12 cellular contexts compared by ENCODE assay signal in the genomic region with DNA sequence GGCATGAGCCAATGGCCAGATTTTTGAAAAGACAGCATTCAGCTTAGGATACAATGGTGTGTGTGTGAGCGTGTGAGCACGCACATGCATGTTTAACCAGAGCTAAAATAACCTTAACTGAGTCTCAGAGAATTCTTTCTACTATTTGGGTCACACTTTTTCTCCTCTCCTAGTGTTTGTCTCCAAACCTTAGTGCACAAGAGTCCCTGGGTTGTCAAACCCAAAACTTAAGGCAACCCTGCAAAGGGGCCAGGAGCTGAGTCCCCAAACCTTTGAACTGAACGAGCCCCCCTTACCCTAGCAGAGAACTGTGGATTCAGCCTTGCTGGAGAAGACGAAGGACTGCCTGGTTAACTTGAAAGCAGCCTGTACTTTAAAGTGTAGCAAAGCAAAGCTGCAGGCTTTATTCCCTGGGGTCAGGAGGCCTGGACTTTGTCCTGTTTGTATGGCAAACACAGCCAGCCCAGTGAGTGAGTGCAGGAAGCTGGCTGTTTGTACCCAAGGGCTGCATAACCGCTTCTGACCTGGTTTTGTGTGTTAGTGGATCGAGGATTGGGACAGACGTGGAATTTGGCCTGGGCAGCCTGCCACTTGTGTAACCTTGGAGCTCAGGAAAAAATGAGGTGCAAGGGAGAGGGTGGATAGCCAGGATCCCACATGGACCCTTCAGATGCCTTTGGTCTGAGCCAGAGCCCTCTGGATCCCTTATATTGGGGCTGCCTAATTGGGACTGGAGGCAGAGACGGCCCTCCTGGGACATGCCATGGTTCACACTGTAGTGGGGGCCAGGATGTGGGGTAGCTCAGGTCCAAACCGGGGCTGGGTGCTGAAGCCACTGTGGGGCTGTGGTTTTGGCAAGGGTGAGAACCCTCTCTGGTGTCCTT. TPM values are rescaled to one million over a fixed set of nuclear protein-coding genes. Genes with fewer than 3 reads are reported as not detected.
DNase-seq lines count a peak whose midpoint lies in the region; ATAC-seq and TF ChIP-seq lines count a peak whose summit lies in the region.
"Had no signal": no experiment of that assay in that cellular context is flagged by ENCODE, and none has a peak within 500 bp of the region (broad histone marks: within the 10 kb centered on the region; RNA-seq: fewer than 3 reads in every experiment).

No MANE protein-coding gene starts in this region.

- no peak for ATAC-seq in T-helper 17 cell
- ATAC-seq in HG03457 (IDR thresholded peaks at IDR 0.05; ENCODE audit: unreplicated experiment), result no peak
- no peak for ATAC-seq in HG03439 (IDR thresholded peaks at IDR 0.05; ENCODE audit: unreplicated experiment)

- peak overlapping the region; percentile 38 for H3K4me3 Mint-ChIP-seq in Caco-2 (ENCODE audit: unreplicated experiment)
- peak overlapping the region; percentile 63 for H3K4me3 Mint-ChIP-seq in progenitor cell of endocrine pancreas (ENCODE audit: low read depth)
- no peak overlapping the region for H3K4me3 Mint-ChIP-seq in T-helper 17 cell

- 47 to 53% (median 52%) methylated on average over 5 to 9 of the region's 9 CpGs for WGBS in adrenal gland, 4 donors

- TSS peak; percentile 84 for BruUV-seq in Caco-2 (replicated peaks; lab: Mats Ljungman, UMichigan)

- H3K36me3 Mint-ChIP-seq in Caco-2 (ENCODE audit: insufficient read depth, unreplicated experiment) (peaks cover 58% of the 10 kb centered on the region), progenitor cell of endocrine pancreas (ENCODE audit: insufficient read depth) (no peaks in the 10 kb centered on the region), T-helper 17 cell (ENCODE audit: low read depth) (peaks cover 3% of the 10 kb centered on the region)

- no peaks in the 10 kb centered on the region for H3K9me3 Mint-ChIP-seq in Caco-2 (ENCODE audit: unreplicated experiment)
- H3K9me3 Mint-ChIP-seq in progenitor cell of endocrine pancreas (ENCODE audit: low read depth), result no peaks in the 10 kb centered on the region

- H3K4me1 ChIP-seq in Caco-2 (peaks cover 45% of the 10 kb centered on the region), adrenal gland (replicated peaks in 1 of 2) (peaks cover 0 to 4% of the 10 kb centered on the region in 2 donors)

- TF ChIP-seq POLR2A in adrenal gland (IDR thresholded peaks at IDR 0.05), result no peak

- CTCF ChIA-PET in Caco-2 (lab: Charles Lee), result interaction anchor here (0.7 to 3.2 kb wide), 7 partner anchors 9 to 226 kb away, joined by 3 to 15 read pairs (median 3); a partner anchor contains a TSS

- 0 out of 2 replicates have a peak, but pooled peaks cover 3% of the 10 kb centered on the region for H3K36me3 ChIP-seq in Caco-2 (ENCODE audit: control insufficient read depth, insufficient read depth, low read length)
- H3K36me3 ChIP-seq in adrenal gland (replicated peaks in 1 of 2), result no peaks in the 10 kb centered on the region
- H3K36me3 ChIP-seq: ovary had no signal

- H3K9me3 ChIP-seq in Caco-2 (no peaks in the 10 kb centered on the region), adrenal gland (replicated peaks in 1 of 3) (no peaks in the 10 kb centered on the region), T-helper 17 cell (ENCODE audit: control insufficient read depth, low read length, poor library complexity, severe bottlenecking) (no peaks in the 10 kb centered on the region)
- H3K9me3 ChIP-seq: ovary had no signal

- peak; percentile 86 to 91 for DNase-seq in Caco-2
- DNase-seq in adrenal gland, result peak in 5 of 7 donors; percentile 27 to 66 (median 51)
- DNase-seq in progenitor cell of endocrine pancreas (ENCODE audit: low spot score, unreplicated experiment), result peak; percentile 44
- no peak for DNase-seq in T-helper 17 cell
- no peak for DNase-seq in stimulated activated CD4-positive, alpha-beta T cell treated with anti-CD3 and anti-CD28 coated beads, Interleukin-2, amount 100 ng/mL, for 24 hours
- DNase-seq: activated CD4-positive, CD25-positive, alpha-beta regulatory T cell treated with anti-CD3 and anti-CD28 coated beads, Interleukin-2, amount 50 U/mL, for 72 hours; NCI-H1105 had no signal

- no peak for TF ChIP-seq CTCF in Caco-2 (IDR thresholded peaks at IDR 0.05; ENCODE audit: insufficient read depth in 1 of 2, low read depth in 1 of 2, low read length in 1 of 2, severe bottlenecking in 1 of 2, unreplicated experiment in 1 of 2)
- TF ChIP-seq CTCF in adrenal gland (IDR thresholded peaks at IDR 0.05), result no peak
- no peak for TF ChIP-seq CTCF in progenitor cell of endocrine pancreas (IDR thresholded peaks at IDR 0.05; ENCODE audit: unreplicated experiment)

- peak overlapping the region; percentile 50 for H3K27ac Mint-ChIP-seq in Caco-2 (ENCODE audit: unreplicated experiment)
- peak overlapping the region; percentile 97 for H3K27ac Mint-ChIP-seq in progenitor cell of endocrine pancreas
- no peak overlapping the region for H3K27ac Mint-ChIP-seq in T-helper 17 cell

- H3K4me1 Mint-ChIP-seq in Caco-2 (ENCODE audit: low read depth, unreplicated experiment) (no peaks in the 10 kb centered on the region), progenitor cell of endocrine pancreas (ENCODE audit: low read depth) (peaks cover 42% of the 10 kb centered on the region), T-helper 17 cell (peaks cover 19% of the 10 kb centered on the region)

- H3K27ac ChIP-seq in adrenal gland, result no peak overlapping the region
- peak overlapping the region; percentile 62 for H3K27ac ChIP-seq in layer of hippocampus (ENCODE audit: low read depth, low read length)
- H3K27ac ChIP-seq: epithelial cell of prostate, ovary had no signal

- POLR2A ChIA-PET in Caco-2 (lab: Charles Lee), result interaction anchor here (0.6 to 2.7 kb wide), 8 partner anchors 9 to 336 kb away, joined by 3 to 15 read pairs (median 3); a partner anchor contains a TSS

- H3K4me3 ChIP-seq in Caco-2 (ENCODE audit: low read depth, low read length), result peak overlapping the region; percentile 7; the same call in 1 of the 2 replicates
- no peak overlapping the region for H3K4me3 ChIP-seq in adrenal gland
- H3K4me3 ChIP-seq: ovary had no signal

- no peaks in the 10 kb centered on the region for H3K27me3 Mint-ChIP-seq in Caco-2 (ENCODE audit: insufficient read depth, unreplicated experiment)
- H3K27me3 Mint-ChIP-seq in progenitor cell of endocrine pancreas, result peaks cover 4% of the 10 kb centered on the region
- peaks cover 19% of the 10 kb centered on the region for H3K27me3 Mint-ChIP-seq in T-helper 17 cell

- intact Hi-C loops in Caco-2 (cut with micrococcal nuclease; ENCODE audit: unreplicated experiment), result loop anchor here (1.0 kb wide), 4 partner anchors 16 to 226 kb away; no protein-coding TSS in a partner anchor
- intact Hi-C loops in adrenal gland (cut with DNase I), result no loop called here

- H3K27me3 ChIP-seq in Caco-2 (replicated peaks; ENCODE audit: control insufficient read depth, insufficient read depth, low read length) (no peaks in the 10 kb centered on the region), adrenal gland (no peaks in the 10 kb centered on the region), layer of hippocampus (ENCODE audit: control insufficient read depth, insufficient read depth, low read length) (no peaks in the 10 kb centered on the region)
- H3K27me3 ChIP-seq: ovary had no signal

RNA-seq across cellular contexts. Expression of a gene that starts 6.4 kb away (rescaled TPM):
- total RNA-seq in Caco-2 (2022), result 120 and 126 TPM in 2 replicates
- 100 to 1,000 TPM in 2 of 8 donors, 10 to 100 TPM in 6; 50.4 to 153 (median 86.3) TPM for total RNA-seq in adrenal gland
- 100 to 1,000 TPM in 1 of 3 donors, 10 to 100 TPM in 2; 38.9 to 203 (median 68.7) TPM for polyA plus RNA-seq in adrenal gland
- 99.0 and 103 TPM in 2 replicates for total RNA-seq in progenitor cell of endocrine pancreas
- total RNA-seq in T-helper 17 cell, result 10 to 100 TPM; 42.8 to 43.5 TPM

RNA-seq across cellular contexts. Expression of a gene that starts 12.9 kb away (rescaled TPM):
- total RNA-seq in Caco-2 (2022) (90.5 and 105 TPM in 2 replicates), adrenal gland (1 to 10 TPM in 1 of 8 donors, under 1 TPM in 6, not detected in 1; 0.11 to 1.9 (median 0.60) TPM), progenitor cell of endocrine pancreas (9.7 and 11.1 TPM in 2 replicates), T-helper 17 cell (not detected)
- polyA plus RNA-seq in adrenal gland, result 1 to 10 TPM in 2 of 3 donors, under 1 TPM in 1; 0.54 to 1.4 (median 1.2) TPM

RNA-seq across cellular contexts. Expression of a gene that starts 54.3 kb away (rescaled TPM):
- total RNA-seq in Caco-2 (2022) (not detected in 2 replicates), adrenal gland (not detected), progenitor cell of endocrine pancreas (not detected in 2 replicates), T-helper 17 cell (not detected)
- polyA plus RNA-seq in adrenal gland, result not detected
- total RNA-seq: ovary had no signal
- polyA plus RNA-seq: ovary had no signal

Comparison
In these comparisons a context has a peak if more than half of its experiments do, and no peak if none do; other contexts are left out.
1. DNase-seq: peak in Caco-2 (2 of 2), adrenal gland (5 of 7) and progenitor cell of endocrine pancreas (single experiment); none in T-helper 17 cell (0 of 3) and stimulated activated CD4-positive, alpha-beta T cell treated with anti-CD3 and anti-CD28 coated beads, Interleukin-2, amount 100 ng/mL, for 24 hours (0 of 2).